Comparison of ENCODE assay signal across 14 cellular contexts in the genomic region with DNA sequence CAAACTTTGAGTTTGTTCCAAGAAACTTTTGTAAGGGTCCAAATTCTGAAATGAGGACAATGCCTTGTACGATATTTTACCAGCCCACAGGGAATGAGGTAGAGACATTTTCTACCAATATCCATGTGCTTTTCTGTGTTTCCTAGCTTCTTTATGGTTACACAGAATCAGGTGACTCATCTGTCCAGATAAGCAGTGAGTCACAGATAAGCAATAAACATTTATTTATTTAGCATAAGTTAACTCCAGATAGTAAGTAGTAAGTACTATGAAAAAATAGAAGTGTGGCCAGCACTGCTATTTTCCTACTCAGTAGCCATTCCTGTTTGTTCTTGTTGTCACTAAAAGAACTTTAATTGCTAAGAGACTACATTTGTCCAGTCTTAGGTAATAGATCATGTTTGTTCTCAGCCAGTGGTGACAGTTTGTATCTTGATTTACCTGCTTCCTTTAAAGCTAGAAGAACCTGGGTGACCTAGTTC. TPM values are rescaled to one million over a fixed set of nuclear protein-coding genes. Genes with fewer than 3 reads are reported as not detected.
DNase-seq lines count a peak whose midpoint lies in the region; ATAC-seq and TF ChIP-seq lines count a peak whose summit lies in the region.
"Had no signal": no experiment of that assay in that cellular context is flagged by ENCODE, and none has a peak within 500 bp of the region (broad histone marks: within the 10 kb centered on the region; RNA-seq: fewer than 3 reads in every experiment).

No MANE protein-coding gene starts in this region.

- H3K9me3 ChIP-seq in body of pancreas (no peaks in the 10 kb centered on the region), mucosa of rectum (ENCODE audit: control insufficient read depth in 2 of 2, low read length in 2 of 2) (no peaks in the 10 kb centered on the region)
- H3K9me3 ChIP-seq in effector memory CD4-positive, alpha-beta T cell (ENCODE audit: control insufficient read depth, low read length) = no peaks in the 10 kb centered on the region
- H3K9me3 ChIP-seq: SJSA1 had no signal

- H3K27ac Mint-ChIP-seq in activated naive CD4-positive, alpha-beta T cell treated with anti-CD3 and anti-CD28 coated beads for 36 hours = no peak overlapping the region

- H3K4me1 ChIP-seq in body of pancreas (peaks cover 81% of the 10 kb centered on the region), mucosa of rectum (ENCODE audit: control insufficient read depth in 2 of 2, insufficient read depth in 2 of 2, low read length in 2 of 2) (peaks cover 33 to 40% of the 10 kb centered on the region in 2 donors)
- H3K4me1 ChIP-seq in effector memory CD4-positive, alpha-beta T cell (ENCODE audit: control insufficient read depth, insufficient read depth, low read length, poor library complexity, severe bottlenecking) = peaks cover 35% of the 10 kb centered on the region

- 53 to 72% methylated on average over 1 of the region's 1 CpG for WGBS in body of pancreas, 2 donors

- no peak overlapping the region for H3K9ac ChIP-seq in mucosa of rectum (ENCODE audit: low read depth in 1 of 2, low read length in 2 of 2)

- H3K27me3 Mint-ChIP-seq in activated naive CD4-positive, alpha-beta T cell treated with anti-CD3 and anti-CD28 coated beads for 36 hours (ENCODE audit: low read depth) = no peaks in the 10 kb centered on the region
- H3K27me3 Mint-ChIP-seq: CD4-positive, CD25-positive, alpha-beta regulatory T cell had no signal

- H3K36me3 Mint-ChIP-seq in activated naive CD4-positive, alpha-beta T cell treated with anti-CD3 and anti-CD28 coated beads for 36 hours (ENCODE audit: low read depth) = no peaks in the 10 kb centered on the region

- DNase-seq in EH (ENCODE audit: low read depth) (peak; percentile 55), LoVo (ENCODE audit: low spot score) (peak; percentile 88), body of pancreas (no peak), NCI-H1105 treated with DMSO at 0.1 percent for 48 hours (lab: John Stamatoyannopoulos, UW) (no peak), head of caudate nucleus (no peak)
- DNase-seq in effector memory CD4-positive, alpha-beta T cell = no peak
- DNase-seq in activated naive CD4-positive, alpha-beta T cell treated with anti-CD3 and anti-CD28 coated beads for 36 hours = no peak
- DNase-seq: activated CD4-positive, CD25-positive, alpha-beta regulatory T cell treated with anti-CD3 and anti-CD28 coated beads, Interleukin-2, amount 50 U/mL, for 72 hours; CD4-positive, CD25-positive, alpha-beta regulatory T cell; NCI-H1092; NCI-H524 treated with DMSO at 0.1 percent for 48 hours had no signal

- H3K4me3 Mint-ChIP-seq in activated naive CD4-positive, alpha-beta T cell treated with anti-CD3 and anti-CD28 coated beads for 36 hours = no peak overlapping the region

- intact Hi-C loops in body of pancreas (cut with DNase I) (loop anchor here (10.0 kb wide), 1 partner anchor 53 kb away; no protein-coding TSS in a partner anchor), head of caudate nucleus (cut with DNase I) (no loop called here)
- intact Hi-C loops in activated naive CD4-positive, alpha-beta T cell treated with anti-CD3 and anti-CD28 coated beads for 36 hours (cut with micrococcal nuclease) = no loop called here

- H3K36me3 ChIP-seq in body of pancreas (replicated peaks in 1 of 2; ENCODE audit: insufficient read depth in 1 of 2, low read depth in 2 of 2) = no peaks in the 10 kb centered on the region
- H3K36me3 ChIP-seq in mucosa of rectum (ENCODE audit: control insufficient read depth in 2 of 2, insufficient read depth in 2 of 2, low read length in 2 of 2) = no peaks in the 10 kb centered on the region
- no peaks in the 10 kb centered on the region for H3K36me3 ChIP-seq in effector memory CD4-positive, alpha-beta T cell (ENCODE audit: control insufficient read depth, insufficient read depth, low read length)
- H3K36me3 ChIP-seq: SJSA1 had no signal

- peak; percentile 58 for ATAC-seq in body of pancreas
- ATAC-seq: esophagus mucosa had no signal

- H3K4me1 Mint-ChIP-seq in activated naive CD4-positive, alpha-beta T cell treated with anti-CD3 and anti-CD28 coated beads for 36 hours (ENCODE audit: low read depth) = peaks cover 50% of the 10 kb centered on the region

- H3K27ac ChIP-seq in body of pancreas (peak overlapping the region; percentile 56 to 99 (median 74)), mucosa of rectum (ENCODE audit: low read depth in 2 of 2, low read length in 2 of 2) (peak overlapping the region; percentile 38 to 62)
- no peak overlapping the region for H3K27ac ChIP-seq in effector memory CD4-positive, alpha-beta T cell (ENCODE audit: insufficient read depth, low read length, poor library complexity, severe bottlenecking)
- H3K27ac ChIP-seq: SJSA1 had no signal

- CTCF ChIA-PET in activated naive CD4-positive, alpha-beta T cell treated with anti-CD3 and anti-CD28 coated beads for 36 hours (lab: Charles Lee) = interaction anchor here (0.7 kb wide), 1 partner anchor 293 kb away, joined by 3 read pairs; no protein-coding TSS in a partner anchor

- H3K4me3 ChIP-seq in body of pancreas (no peak overlapping the region), mucosa of rectum (ENCODE audit: low read length in 2 of 2) (no peak overlapping the region)
- H3K4me3 ChIP-seq in effector memory CD4-positive, alpha-beta T cell (ENCODE audit: insufficient read depth, low read depth, low read length, poor library complexity, severe bottlenecking) = no peak overlapping the region
- H3K4me3 ChIP-seq: SJSA1 had no signal

- TF ChIP-seq CTCF in body of pancreas (IDR thresholded peaks at IDR 0.05) = no peak

- TF ChIP-seq POLR2A in body of pancreas (IDR thresholded peaks at IDR 0.05) = no peak

- H3K27me3 ChIP-seq in body of pancreas = no peaks in the 10 kb centered on the region
- no peaks in the 10 kb centered on the region for H3K27me3 ChIP-seq in mucosa of rectum (ENCODE audit: control insufficient read depth in 2 of 2, insufficient read depth in 2 of 2, low read length in 2 of 2)
- no peaks in the 10 kb centered on the region for H3K27me3 ChIP-seq in effector memory CD4-positive, alpha-beta T cell (replicated peaks; ENCODE audit: control insufficient read depth, insufficient read depth, low read length, poor library complexity, severe bottlenecking)
- H3K27me3 ChIP-seq: SJSA1 had no signal

- no peaks in the 10 kb centered on the region for H3K9me3 Mint-ChIP-seq in activated naive CD4-positive, alpha-beta T cell treated with anti-CD3 and anti-CD28 coated beads for 36 hours
- H3K9me3 Mint-ChIP-seq: CD4-positive, CD25-positive, alpha-beta regulatory T cell had no signal

RNA-seq across cellular contexts. Expression of a gene that starts 7.4 kb away (rescaled TPM):
- 10 to 100 TPM; 42.8 to 57.0 TPM for total RNA-seq in body of pancreas
- total RNA-seq in activated naive CD4-positive, alpha-beta T cell treated with anti-CD3 and anti-CD28 coated beads for 36 hours = 10 to 100 TPM; 46.6 to 50.6 TPM

RNA-seq across cellular contexts. Expression of a gene that starts 50.0 kb away (rescaled TPM):
- total RNA-seq in body of pancreas = 1 to 10 TPM; 1.3 to 3.6 TPM
- total RNA-seq in activated naive CD4-positive, alpha-beta T cell treated with anti-CD3 and anti-CD28 coated beads for 36 hours = under 1 TPM in 1 of 2 experiments, not detected in 1; 0.44 TPM
- total RNA-seq: CD4-positive, CD25-positive, alpha-beta regulatory T cell had no signal

Comparison
In these comparisons a context has a peak if more than half of its experiments do, and no peak if none do; other contexts are left out.
1. DNase-seq: peak in EH (single experiment) and LoVo (single experiment); none in body of pancreas (0 of 4), NCI-H1105 treated with DMSO at 0.1 percent for 48 hours (single experiment), effector memory CD4-positive, alpha-beta T cell (0 of 3), head of caudate nucleus (0 of 42) and activated naive CD4-positive, alpha-beta T cell treated with anti-CD3 and anti-CD28 coated beads for 36 hours (single experiment).